29 cellular contexts compared by ENCODE assay signal in the genomic region with DNA sequence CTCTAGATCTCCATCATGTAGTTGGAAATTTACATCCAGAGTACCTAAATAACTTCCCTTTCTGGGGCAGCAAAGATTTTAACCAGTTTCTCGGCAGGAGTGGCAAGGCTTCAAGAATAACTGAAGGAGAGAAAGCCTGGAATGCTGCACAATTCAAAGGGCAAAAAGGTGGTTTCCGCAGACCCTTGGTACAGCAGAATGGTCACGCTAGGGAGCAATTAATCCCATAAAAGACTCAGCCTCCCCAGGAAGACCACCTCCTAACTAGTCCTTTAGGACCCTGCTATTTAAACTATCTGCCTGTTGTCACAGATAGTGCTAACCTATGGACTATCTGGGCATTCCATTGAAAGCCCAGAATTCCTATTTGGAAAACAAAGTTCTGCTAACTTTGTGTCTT. TPM values are rescaled to one million over a fixed set of nuclear protein-coding genes. Genes with fewer than 3 reads are reported as not detected.
DNase-seq lines count a peak whose midpoint lies in the region; ATAC-seq and TF ChIP-seq lines count a peak whose summit lies in the region.
"Had no signal": no experiment of that assay in that cellular context is flagged by ENCODE, and none has a peak within 500 bp of the region (broad histone marks: within the 10 kb centered on the region; RNA-seq: fewer than 3 reads in every experiment).

No MANE protein-coding gene starts in this region.

- H3K27ac ChIP-seq in endodermal cell (ENCODE audit: low read depth, low read length) = no peak overlapping the region
- H3K27ac ChIP-seq in testis = no peak overlapping the region
- H3K27ac ChIP-seq: BLaER1 treated with 17β-estradiol and CSF1 and Interleukin-3, amounts not matched to agents 10 nM and 100 nM; GM23248; neutrophil; right lobe of liver; SJCRH30; tibial artery had no signal

- no peak for TF ChIP-seq CTCF in endodermal cell (conservative IDR thresholded peaks at IDR 0.05)
- TF ChIP-seq CTCF in testis (IDR thresholded peaks at IDR 0.05) = no peak

- peaks cover 32% of the 10 kb centered on the region for H3K27me3 ChIP-seq in NT2/D1 (ENCODE audit: insufficient read depth, insufficient read length)
- peaks cover 48% of the 10 kb centered on the region for H3K27me3 ChIP-seq in endodermal cell (ENCODE audit: control insufficient read depth, insufficient read depth, low read length, poor library complexity, severe bottlenecking)
- no peaks in the 10 kb centered on the region for H3K27me3 ChIP-seq in testis
- H3K27me3 ChIP-seq: SJCRH30 had no signal

- H3K9ac ChIP-seq in NT2/D1 (ENCODE audit: insufficient read length, low read depth) (peak overlapping the region; percentile 38), endodermal cell (ENCODE audit: extremely low read depth, low read length, poor library complexity, severe bottlenecking) (no peak overlapping the region)
- H3K9ac ChIP-seq: BLaER1 treated with 17β-estradiol and CSF1 and Interleukin-3, amounts not matched to agents 10 nM and 100 nM; GM23248 had no signal

- no peaks in the 10 kb centered on the region for H3K36me3 Mint-ChIP-seq in endodermal cell (ENCODE audit: low read depth)
- H3K36me3 Mint-ChIP-seq in activated T-cell treated with anti-CD3 and anti-CD28 coated beads, Interleukin-2, amount 50 U/mL, for 4 hours (ENCODE audit: insufficient read depth) = no peaks in the 10 kb centered on the region
- H3K36me3 Mint-ChIP-seq in activated naive CD4-positive, alpha-beta T cell treated with anti-CD3 and anti-CD28 coated beads, Interleukin-2, amount 50 U/mL, for 72 hours = peaks cover 20 to 40% of the 10 kb centered on the region in 2 donors
- H3K36me3 Mint-ChIP-seq in activated T-helper 17 cell treated with anti-CD3 and anti-CD28 coated beads, Interleukin-2, amount 50 U/mL, for 72 hours (ENCODE audit: low read depth) = no peaks in the 10 kb centered on the region
- H3K36me3 Mint-ChIP-seq: activated naive CD8-positive, alpha-beta T cell had no signal

- H3K27ac Mint-ChIP-seq in endodermal cell = no peak overlapping the region
- no peak overlapping the region for H3K27ac Mint-ChIP-seq in activated naive CD4-positive, alpha-beta T cell treated with anti-CD3 and anti-CD28 coated beads, Interleukin-2, amount 50 U/mL, for 72 hours
- H3K27ac Mint-ChIP-seq in activated T-helper 17 cell treated with anti-CD3 and anti-CD28 coated beads, Interleukin-2, amount 50 U/mL, for 72 hours = no peak overlapping the region
- H3K27ac Mint-ChIP-seq: activated CD8-positive, alpha-beta T cell treated with anti-CD3 and anti-CD28 coated beads, Interleukin-2, amount 10 ng/mL, durations not matched to agents 7 days and 5 days; activated naive CD8-positive, alpha-beta T cell; activated T-helper 2 cell treated with anti-CD3 and anti-CD28 coated beads, Interferon-gamma antibody, Interleukin-2, Interleukin-4, amounts not matched to agents 10 μg/mL and 5 μg/mL and 100 μg/mL, durations not matched to agents 14 hours and 24 hours and 36 hours; stimulated activated naive CD8-positive, alpha-beta T cell treated with anti-CD3 and anti-CD28 coated beads, Interleukin-15, amount 100 ng/mL, for 72 hours had no signal

- peak overlapping the region; percentile 57 for H3K4me3 Mint-ChIP-seq in endodermal cell
- H3K4me3 Mint-ChIP-seq in activated T-cell treated with anti-CD3 and anti-CD28 coated beads, Interleukin-2, amount 50 U/mL, for 4 hours = no peak overlapping the region
- H3K4me3 Mint-ChIP-seq in activated T-helper 17 cell treated with anti-CD3 and anti-CD28 coated beads, Interleukin-2, amount 50 U/mL, for 72 hours = no peak overlapping the region
- H3K4me3 Mint-ChIP-seq: activated CD8-positive, alpha-beta T cell treated with anti-CD3 and anti-CD28 coated beads, Interleukin-2, amount 10 ng/mL, durations not matched to agents 7 days and 5 days; activated naive CD8-positive, alpha-beta T cell; stimulated activated naive CD8-positive, alpha-beta T cell treated with anti-CD3 and anti-CD28 coated beads, Interleukin-15, amount 100 ng/mL, for 72 hours had no signal

- peak overlapping the region; percentile 20 for H3K4me3 ChIP-seq in NT2/D1 (ENCODE audit: insufficient read length, low read depth)
- peak overlapping the region; percentile 84 for H3K4me3 ChIP-seq in endodermal cell (ENCODE audit: low read length)
- peak overlapping the region; percentile 8 to 12 for H3K4me3 ChIP-seq in testis
- H3K4me3 ChIP-seq: BLaER1 treated with 17β-estradiol and CSF1 and Interleukin-3, amounts not matched to agents 10 nM and 100 nM; GM23248; right lobe of liver; SJCRH30; tibial artery had no signal

- DNase-seq in NT2/D1 (ENCODE audit: low read depth, low spot score) (no peak), endodermal cell (no peak), iPS-NIHi11 (ENCODE audit: low spot score) (peak; percentile 15), testis (no peak)
- no peak for DNase-seq in activated T-cell treated with anti-CD3 and anti-CD28 coated beads, Interleukin-2, amount 50 U/mL, for 4 hours
- DNase-seq in activated naive CD4-positive, alpha-beta T cell treated with anti-CD3 and anti-CD28 coated beads, Interleukin-2, amount 50 U/mL, for 72 hours (ENCODE audit: low spot score in 2 of 2) = no peak
- DNase-seq: activated CD4-positive, alpha-beta T cell treated with anti-CD3 and anti-CD28 coated beads for 4 hours; activated CD8-positive, alpha-beta T cell treated with anti-CD3 and anti-CD28 coated beads, Interleukin-2, amount 10 ng/mL, durations not matched to agents 7 days and 5 days; COR-L47; effector memory CD4-positive, alpha-beta T cell; erythroblast; GM23248; KBM-7; NCI-H1105 treated with DMSO at 0.1 percent for 48 hours; SJCRH30; stimulated activated naive CD8-positive, alpha-beta T cell treated with anti-CD3 and anti-CD28 coated beads, Interleukin-15, amount 100 ng/mL, for 72 hours; T-helper 9 cell; tibial artery had no signal

- 21 to 30% methylated on average over 3 of the region's 3 CpGs for WGBS in endodermal cell (ENCODE audit: insufficient coverage in 1 of 2, insufficient read length in 1 of 2), 2 experiments
- 26 to 27% methylated on average over 3 of the region's 3 CpGs for WGBS in testis, 2 donors

- no peaks in the 10 kb centered on the region for H3K4me1 ChIP-seq in NT2/D1 (ENCODE audit: insufficient read depth, insufficient read length)
- H3K4me1 ChIP-seq in endodermal cell (ENCODE audit: control insufficient read depth, insufficient read depth, low read length) = peaks cover 5% of the 10 kb centered on the region
- no peaks in the 10 kb centered on the region for H3K4me1 ChIP-seq in testis
- H3K4me1 ChIP-seq: BLaER1 treated with 17β-estradiol and CSF1 and Interleukin-3, amounts not matched to agents 10 nM and 100 nM; right lobe of liver; SJCRH30; tibial artery had no signal

- H3K27me3 Mint-ChIP-seq in endodermal cell (ENCODE audit: insufficient read depth) = peaks cover 59% of the 10 kb centered on the region
- H3K27me3 Mint-ChIP-seq in activated T-cell treated with anti-CD3 and anti-CD28 coated beads, Interleukin-2, amount 50 U/mL, for 4 hours (ENCODE audit: low read depth) = peaks cover 37% of the 10 kb centered on the region
- H3K27me3 Mint-ChIP-seq in activated T-helper 17 cell treated with anti-CD3 and anti-CD28 coated beads, Interleukin-2, amount 50 U/mL, for 72 hours = peaks cover 30% of the 10 kb centered on the region

- TF ChIP-seq POLR2A in testis (IDR thresholded peaks at IDR 0.05) = no peak

- peaks cover 10% of the 10 kb centered on the region for H3K4me1 Mint-ChIP-seq in endodermal cell
- no peaks in the 10 kb centered on the region for H3K4me1 Mint-ChIP-seq in activated T-cell treated with anti-CD3 and anti-CD28 coated beads, Interleukin-2, amount 50 U/mL, for 4 hours (ENCODE audit: low read depth)
- no peaks in the 10 kb centered on the region for H3K4me1 Mint-ChIP-seq in activated T-helper 17 cell treated with anti-CD3 and anti-CD28 coated beads, Interleukin-2, amount 50 U/mL, for 72 hours
- H3K4me1 Mint-ChIP-seq: stimulated activated naive CD8-positive, alpha-beta T cell treated with anti-CD3 and anti-CD28 coated beads, Interleukin-15, amount 100 ng/mL, for 72 hours had no signal

- intact Hi-C loops in testis (cut with DNase I; ENCODE audit: low total_unique reads) = no loop called here

- no peak for ATAC-seq in activated T-cell treated with anti-CD3 and anti-CD28 coated beads, Interleukin-2, amount 50 U/mL, for 4 hours
- no peak for ATAC-seq in activated naive CD4-positive, alpha-beta T cell treated with anti-CD3 and anti-CD28 coated beads, Interleukin-2, amount 50 U/mL, for 72 hours
- ATAC-seq in activated T-helper 17 cell treated with anti-CD3 and anti-CD28 coated beads, Interleukin-2, amount 50 U/mL, for 72 hours (replicated peaks) = no peak
- ATAC-seq: activated CD8-positive, alpha-beta T cell treated with anti-CD3 and anti-CD28 coated beads, Interleukin-2, amount 10 ng/mL, durations not matched to agents 7 days and 5 days; left lobe of liver; right lobe of liver; stimulated activated naive CD8-positive, alpha-beta T cell treated with anti-CD3 and anti-CD28 coated beads, Interleukin-15, amount 100 ng/mL, for 72 hours had no signal

- H3K9me3 ChIP-seq in NT2/D1 (ENCODE audit: insufficient read depth, low read length) (peaks cover 6% of the 10 kb centered on the region; the same call in 1 of the 2 replicates), endodermal cell (ENCODE audit: control insufficient read depth, low read length) (peaks cover 11% of the 10 kb centered on the region), testis (no peaks in the 10 kb centered on the region)
- H3K9me3 ChIP-seq: neutrophil, right lobe of liver, SJCRH30 had no signal

- H3K36me3 ChIP-seq in NT2/D1 (ENCODE audit: insufficient read depth, insufficient read length, low read length) (no peaks in the 10 kb centered on the region), endodermal cell (ENCODE audit: control insufficient read depth, insufficient read depth, low read length) (no peaks in the 10 kb centered on the region), testis (ENCODE audit: low read depth, missing control alignments) (no peaks in the 10 kb centered on the region)
- H3K36me3 ChIP-seq: BLaER1 treated with 17β-estradiol and CSF1 and Interleukin-3, amounts not matched to agents 10 nM and 100 nM; neutrophil; right lobe of liver; SJCRH30; tibial artery had no signal

- peaks cover 9% of the 10 kb centered on the region for H3K9me3 Mint-ChIP-seq in endodermal cell
- peaks cover 12% of the 10 kb centered on the region for H3K9me3 Mint-ChIP-seq in activated T-cell treated with anti-CD3 and anti-CD28 coated beads, Interleukin-2, amount 50 U/mL, for 4 hours
- H3K9me3 Mint-ChIP-seq in activated naive CD4-positive, alpha-beta T cell treated with anti-CD3 and anti-CD28 coated beads, Interleukin-2, amount 50 U/mL, for 72 hours = peaks cover 22 to 28% of the 10 kb centered on the region in 2 donors
- peaks cover 21% of the 10 kb centered on the region for H3K9me3 Mint-ChIP-seq in activated T-helper 17 cell treated with anti-CD3 and anti-CD28 coated beads, Interleukin-2, amount 50 U/mL, for 72 hours

RNA-seq across cellular contexts. Expression of a gene that starts 3.6 kb away (rescaled TPM):
- not detected for total RNA-seq in endodermal cell
- polyA plus RNA-seq in endodermal cell (2013, experiment 1 of 2) = not detected
- not detected for polyA plus RNA-seq in endodermal cell (2013, experiment 2 of 2)
- under 1 TPM; 0.24 to 0.68 TPM for total RNA-seq in testis
- not detected for polyA plus RNA-seq in testis (ENCODE audit: insufficient read depth, low read depth, low replicate concordance)
- not detected for total RNA-seq in activated T-cell treated with anti-CD3 and anti-CD28 coated beads, Interleukin-2, amount 50 U/mL, for 4 hours
- total RNA-seq in activated naive CD4-positive, alpha-beta T cell treated with anti-CD3 and anti-CD28 coated beads, Interleukin-2, amount 50 U/mL, for 72 hours = not detected
- total RNA-seq in activated T-helper 17 cell treated with anti-CD3 and anti-CD28 coated beads, Interleukin-2, amount 50 U/mL, for 72 hours = not detected
- total RNA-seq: activated CD8-positive, alpha-beta T cell treated with anti-CD3 and anti-CD28 coated beads, Interleukin-2, amount 10 ng/mL, durations not matched to agents 7 days and 5 days; activated T-helper 2 cell treated with anti-CD3 and anti-CD28 coated beads, Interferon-gamma antibody, Interleukin-2, Interleukin-4, amounts not matched to agents 10 μg/mL and 5 μg/mL and 100 μg/mL, durations not matched to agents 14 hours and 24 hours and 36 hours; G401; GM23248; HT1080; left lobe of liver; M059J; RPMI7951; SJCRH30 had no signal
- polyA plus RNA-seq: GM23248 had no signal

Comparison
In these comparisons a context has a peak if more than half of its experiments do, and no peak if none do; other contexts are left out.
1. H3K4me3 ChIP-seq: peak in every context shown above with its lines; median percentile 84 in endodermal cell; 20 in NT2/D1; 10 in testis.